8 cellular contexts compared by ENCODE assay signal in the genomic region with DNA sequence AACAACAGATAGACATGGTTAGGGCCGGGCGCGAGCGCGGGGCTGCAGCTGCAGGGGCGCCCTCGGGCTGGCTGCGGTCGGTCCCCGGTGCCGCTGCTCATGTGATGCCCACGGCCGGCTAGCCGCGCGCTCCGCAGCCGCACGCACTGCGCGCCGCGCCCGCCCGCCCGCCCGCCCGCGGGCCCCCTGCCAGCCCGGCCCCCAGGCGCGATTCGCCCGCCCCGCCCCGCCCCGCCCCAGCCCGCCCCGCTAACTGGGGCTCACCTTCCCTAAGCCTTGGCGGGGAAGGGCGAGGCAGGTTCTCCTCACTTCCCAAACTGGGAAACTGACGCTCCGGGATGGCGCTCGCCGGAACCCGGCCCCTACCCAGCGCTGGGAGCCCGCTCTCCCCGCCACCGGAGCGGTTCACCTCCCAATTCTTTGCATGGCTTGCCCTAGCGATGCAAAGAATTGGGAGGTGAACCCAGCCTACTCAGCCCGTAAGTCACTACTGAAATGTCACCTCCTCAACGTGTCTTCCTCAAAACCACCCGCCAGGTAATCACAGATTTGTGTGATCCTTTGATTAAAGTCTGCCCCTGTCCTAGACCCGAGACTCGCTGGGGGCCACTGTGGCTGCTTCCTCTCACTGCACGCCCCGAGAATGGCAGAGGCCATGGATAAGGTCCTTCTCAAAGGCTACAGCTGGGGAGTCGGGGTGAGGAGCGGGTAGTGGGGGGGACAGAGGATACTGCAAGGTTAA.
A peak's percentile ranks its signal among the peaks of the same experiment; 100 is the strongest.
DNase-seq lines count a peak whose midpoint lies in the region; ATAC-seq and TF ChIP-seq lines count a peak whose summit lies in the region.

No MANE protein-coding gene starts in this region.

- no peak overlapping the region for H3K4me3 ChIP-seq in SK-N-SH (ENCODE audit: low read depth in 2 of 2, low read length in 1 of 2)

- no peaks in the 10 kb centered on the region for H3K79me2 ChIP-seq in SK-N-SH (ENCODE audit: insufficient read depth)

- no peak overlapping the region for H3K4me2 ChIP-seq in SK-N-SH

- CTCF ChIA-PET in CD4-positive, alpha-beta T cell (lab: Charles Lee) = interaction anchor here (1.0 kb wide), 1 partner anchor 13 kb away, joined by 3 read pairs; no protein-coding TSS in a partner anchor
- CTCF ChIA-PET in SK-N-SH (lab: Yijun Ruan, JAX) = interaction anchor here (1.2 to 1.7 kb wide), 3 partner anchors 12 to 192 kb away, joined by 3 to 5 read pairs (median 4); no protein-coding TSS in a partner anchor

- TF ChIP-seq RAD21 in SK-N-SH (IDR thresholded peaks at IDR 0.05; ENCODE audit: low read length) = no peak

- peaks cover 23% of the 10 kb centered on the region for H3K4me1 Mint-ChIP-seq in CD4-positive, alpha-beta T cell (ENCODE audit: low read depth)
- H3K4me1 Mint-ChIP-seq in activated naive CD8-positive, alpha-beta T cell (ENCODE audit: low read depth) = peaks cover 18% of the 10 kb centered on the region
- H3K4me1 Mint-ChIP-seq in immature natural killer cell = peaks cover 22 to 23% of the 10 kb centered on the region in 2 donors

- no peaks in the 10 kb centered on the region for H4K20me1 ChIP-seq in SK-N-SH (ENCODE audit: insufficient read depth)

- peak in 3 of 10 experiments; percentile 20 to 48 (median 25) for DNase-seq in CD4-positive, alpha-beta T cell
- peak; percentile 13 for DNase-seq in M059J (ENCODE audit: low read depth)
- peak in 2 of 3 donors; percentile 14 to 23 for DNase-seq in immature natural killer cell
- no peak for DNase-seq in SK-N-SH
- DNase-seq in dermis blood vessel endothelial cell = no peak

- no peaks in the 10 kb centered on the region for H3K9me3 ChIP-seq in CD4-positive, alpha-beta T cell (ENCODE audit: control insufficient read depth, low read length)
- no peaks in the 10 kb centered on the region for H3K9me3 ChIP-seq in SK-N-SH

- POLR2A ChIA-PET in CD4-positive, alpha-beta T cell (lab: Charles Lee) = interaction anchor here (0.8 to 0.9 kb wide), 2 partner anchors 13 to 429 kb away, joined by 3 read pairs; partner anchors contain the start of gene SFR1
- POLR2A ChIA-PET in SK-N-SH (lab: Yijun Ruan, JAX) = no interaction called here

- WGBS in SK-N-SH (ENCODE audit: low lambda C conversion rate) = 76% methylated on average over 22 of the region's 62 CpGs

- H3K27me3 ChIP-seq in CD4-positive, alpha-beta T cell (ENCODE audit: control insufficient read depth, insufficient read depth, low read length) = no peaks in the 10 kb centered on the region
- no peaks in the 10 kb centered on the region for H3K27me3 ChIP-seq in SK-N-SH (ENCODE audit: insufficient read depth)

- no peak overlapping the region for H3K9ac ChIP-seq in SK-N-SH

- TF ChIP-seq EP300 in SK-N-SH (IDR thresholded peaks at IDR 0.05; ENCODE audit: borderline replicate concordance in 1 of 2, low read depth in 1 of 2, low read length in 1 of 2) = no peak

- TF ChIP-seq CTCF in CD4-positive, alpha-beta T cell (IDR thresholded peaks at IDR 0.05) = no peak
- TF ChIP-seq CTCF in SK-N-SH (IDR thresholded peaks at IDR 0.05) = no peak

- intact Hi-C loops in CD4-positive, alpha-beta T cell (cut with DNase I, micrococcal nuclease) = no loop called here

- peak overlapping the region; percentile 88 for H3K4me3 Mint-ChIP-seq in CD4-positive, alpha-beta T cell
- peak overlapping the region; percentile 89 for H3K4me3 Mint-ChIP-seq in activated naive CD8-positive, alpha-beta T cell
- peak overlapping the region; percentile 86 to 92 (median 87) for H3K4me3 Mint-ChIP-seq in immature natural killer cell

- peaks cover 9 to 13% of the 10 kb centered on the region in 2 experiments; a peak in 3 of 4 replicates for H3K4me1 ChIP-seq in SK-N-SH (ENCODE audit: control insufficient read depth in 1 of 2, insufficient read depth in 2 of 2, low read depth in 1 of 2, low read length in 1 of 2)

- peak; percentile 48 for ATAC-seq in CD4-positive, alpha-beta T cell (ENCODE audit: poor library complexity)
- ATAC-seq in GM19351 (IDR thresholded peaks at IDR 0.05; ENCODE audit: unreplicated experiment) = peak; percentile 22

- no peak overlapping the region for H2AFZ ChIP-seq in SK-N-SH (ENCODE audit: low read depth)

- H3K36me3 Mint-ChIP-seq in CD4-positive, alpha-beta T cell (ENCODE audit: low read depth) = no peaks in the 10 kb centered on the region
- H3K36me3 Mint-ChIP-seq in activated naive CD8-positive, alpha-beta T cell = no peaks in the 10 kb centered on the region
- H3K36me3 Mint-ChIP-seq in immature natural killer cell = no peaks in the 10 kb centered on the region

- peak overlapping the region; percentile 58 for H3K27ac Mint-ChIP-seq in CD4-positive, alpha-beta T cell
- H3K27ac Mint-ChIP-seq in activated naive CD8-positive, alpha-beta T cell = no peak overlapping the region
- peak overlapping the region in 2 of 6 donors; percentile 42 to 81 for H3K27ac Mint-ChIP-seq in immature natural killer cell

- no peaks in the 10 kb centered on the region for H3F3A ChIP-seq in SK-N-SH (replicated peaks; ENCODE audit: insufficient read depth)

- H3K36me3 ChIP-seq in SK-N-SH (replicated peaks in 1 of 2; ENCODE audit: control insufficient read depth in 1 of 2, insufficient read depth in 2 of 2, low read length in 1 of 2) = no peaks in the 10 kb centered on the region

- H3K9me2 ChIP-seq in SK-N-SH = no peaks in the 10 kb centered on the region

- H3K27me3 Mint-ChIP-seq in CD4-positive, alpha-beta T cell = peaks cover 4% of the 10 kb centered on the region
- no peaks in the 10 kb centered on the region for H3K27me3 Mint-ChIP-seq in activated naive CD8-positive, alpha-beta T cell
- H3K27me3 Mint-ChIP-seq in immature natural killer cell (ENCODE audit: low read depth in 3 of 3) = peaks cover 6 to 12% (median 11%) of the 10 kb centered on the region in 3 donors

- no peaks in the 10 kb centered on the region for H3K9me3 Mint-ChIP-seq in CD4-positive, alpha-beta T cell
- no peaks in the 10 kb centered on the region for H3K9me3 Mint-ChIP-seq in activated naive CD8-positive, alpha-beta T cell (ENCODE audit: low read depth)
- H3K9me3 Mint-ChIP-seq in immature natural killer cell = no peaks in the 10 kb centered on the region

- no peak overlapping the region for H3K27ac ChIP-seq in CD4-positive, alpha-beta T cell (ENCODE audit: low read depth, low read length)
- H3K27ac ChIP-seq in temporal lobe (ENCODE audit: low read depth, low read length) = peak overlapping the region; percentile 87
- H3K27ac ChIP-seq in SK-N-SH (ENCODE audit: low read depth in 2 of 2, low read length in 1 of 2) = no peak overlapping the region

TF ChIP-seq in SK-N-SH, 30 proteins besides CTCF, POLR2A, EP300 and RAD21:
- no peak for TF ChIP-seq GABPA (IDR thresholded peaks at IDR 0.05; ENCODE audit: low read depth)
- TF ChIP-seq IRF3 (IDR thresholded peaks at IDR 0.05; ENCODE audit: low read depth, low read length) = no peak
- TF ChIP-seq GATA2 (CRISPR knock-in tag; IDR thresholded peaks at IDR 0.05) = no peak
- no peak for TF ChIP-seq TEAD4 (IDR thresholded peaks at IDR 0.05; ENCODE audit: borderline replicate concordance, insufficient read depth)
- no peak for TF ChIP-seq REST (IDR thresholded peaks at IDR 0.05; ENCODE audit: low read depth, low read length)
- no peak for TF ChIP-seq FOXM1 (IDR thresholded peaks at IDR 0.05; ENCODE audit: low read depth)
- TF ChIP-seq MXI1 (IDR thresholded peaks at IDR 0.05; ENCODE audit: low read depth, low read length) = no peak
- TF ChIP-seq TCF12 (IDR thresholded peaks at IDR 0.05) = no peak
- no peak for TF ChIP-seq MEF2A (IDR thresholded peaks at IDR 0.05; ENCODE audit: borderline replicate concordance, low read depth)
- TF ChIP-seq FOXJ3 (CRISPR knock-in tag; IDR thresholded peaks at IDR 0.05) = no peak

Comparison
In these comparisons a context has a peak if more than half of its experiments do, and no peak if none do; other contexts are left out.
1. DNase-seq: peak in M059J (single experiment) and immature natural killer cell (2 of 3); none in SK-N-SH (single experiment) and dermis blood vessel endothelial cell (single experiment).
2. Peak in every context shown above with its lines, with median percentiles within 50 percentile points of each other: H3K4me3 Mint-ChIP-seq.